ENCODE assay signal across 8 cellular contexts in the genomic region with DNA sequence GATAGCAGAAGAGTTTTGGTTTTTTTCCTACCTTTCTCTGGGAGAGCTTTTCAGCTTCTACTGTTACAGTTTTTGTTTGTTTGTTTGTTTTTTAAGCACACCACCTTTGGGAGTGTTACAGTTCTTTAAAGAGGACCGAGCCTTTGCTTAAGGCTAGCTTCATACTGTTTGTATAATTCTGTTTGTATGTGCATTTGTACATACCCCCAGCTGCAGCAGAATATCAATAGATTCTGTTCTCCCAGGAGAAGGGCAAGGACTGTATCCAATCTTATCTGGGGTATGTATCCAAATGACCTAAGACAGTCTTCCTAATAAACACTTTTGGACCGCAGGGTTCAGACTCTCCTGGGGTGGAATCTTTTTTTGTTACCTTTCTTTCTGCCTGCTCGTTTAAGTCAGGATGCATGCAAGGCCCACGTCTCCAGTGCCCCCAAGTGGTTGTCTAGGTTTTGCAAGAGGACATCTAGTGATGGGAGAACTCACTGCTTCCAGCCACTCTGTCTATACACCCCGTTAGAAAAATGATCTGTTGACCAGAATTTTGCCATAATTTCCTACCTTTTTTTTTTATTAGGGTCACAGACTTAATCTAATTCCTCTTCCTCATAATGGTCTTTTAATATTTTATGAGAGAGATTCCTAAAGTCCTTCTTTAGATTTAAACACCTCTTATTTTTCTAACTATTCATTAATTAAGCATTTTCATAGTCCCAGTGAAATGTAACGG. TPM values are rescaled to one million over a fixed set of nuclear protein-coding genes. Genes with fewer than 3 reads are reported as not detected.
DNase-seq lines count a peak whose midpoint lies in the region; ATAC-seq and TF ChIP-seq lines count a peak whose summit lies in the region.

No MANE protein-coding gene starts in this region.

- H2BK15ac ChIP-seq in neuronal stem cell (ENCODE audit: low read length) = no peak overlapping the region

- no peak overlapping the region for H2BK12ac ChIP-seq in neuronal stem cell (ENCODE audit: low read length)

- no peak overlapping the region for H2BK120ac ChIP-seq in neuronal stem cell (ENCODE audit: low read depth, low read length)

- H4K91ac ChIP-seq in neuronal stem cell (ENCODE audit: low read depth, low read length, poor library complexity) = no peak overlapping the region

- H3K4me1 Mint-ChIP-seq in CD8-positive, alpha-beta T cell (ENCODE audit: low read depth) = peaks cover 56% of the 10 kb centered on the region
- H3K4me1 Mint-ChIP-seq in activated T-cell treated with anti-CD3 and anti-CD28 coated beads, Interleukin-2, amount 50 U/mL, for 72 hours (ENCODE audit: low read depth) = peaks cover 40% of the 10 kb centered on the region

- H3K36me3 Mint-ChIP-seq in CD8-positive, alpha-beta T cell = peaks cover 7% of the 10 kb centered on the region
- H3K36me3 Mint-ChIP-seq in activated T-cell treated with anti-CD3 and anti-CD28 coated beads, Interleukin-2, amount 50 U/mL, for 72 hours (ENCODE audit: insufficient read depth in 2 of 2) = peaks cover 0 to 1% of the 10 kb centered on the region in 2 donors

- H3K4me3 Mint-ChIP-seq in CD8-positive, alpha-beta T cell = no peak overlapping the region
- no peak overlapping the region for H3K4me3 Mint-ChIP-seq in activated T-cell treated with anti-CD3 and anti-CD28 coated beads, Interleukin-2, amount 50 U/mL, for 72 hours

- H3K18ac ChIP-seq in neuronal stem cell (ENCODE audit: low read length) = no peak overlapping the region

- no peak overlapping the region for H2BK5ac ChIP-seq in neuronal stem cell (ENCODE audit: low read length)

- no peaks in the 10 kb centered on the region for H3K27me3 ChIP-seq in CD8-positive, alpha-beta T cell (ENCODE audit: insufficient read depth, low read length)
- H3K27me3 ChIP-seq in Peyer's patch (no peaks in the 10 kb centered on the region), fibroblast of lung (ENCODE audit: control insufficient read depth, insufficient read depth, low read length) (no peaks in the 10 kb centered on the region), neuronal stem cell (ENCODE audit: control insufficient read depth in 3 of 3, insufficient read depth in 3 of 3, low read depth in 1 of 3, low read length in 3 of 3) (no peaks in the 10 kb centered on the region), upper lobe of left lung (no peaks in the 10 kb centered on the region)

- intact Hi-C loops in CD8-positive, alpha-beta T cell (cut with DNase I, micrococcal nuclease) = loop anchor here (1.0 to 5.0 kb wide), 4 partner anchors 23 to 268 kb away; no protein-coding TSS in a partner anchor

- peak overlapping the region; percentile 8 for H3K27ac Mint-ChIP-seq in CD8-positive, alpha-beta T cell
- peak overlapping the region; percentile 74 for H3K27ac Mint-ChIP-seq in activated T-cell treated with anti-CD3 and anti-CD28 coated beads, Interleukin-2, amount 50 U/mL, for 72 hours

- H3K9ac ChIP-seq in fibroblast of lung (ENCODE audit: insufficient read depth, low read length) (no peak overlapping the region), neuronal stem cell (ENCODE audit: low read depth, low read length, poor library complexity) (no peak overlapping the region)

- H3K4me3 ChIP-seq in CD8-positive, alpha-beta T cell (ENCODE audit: low read depth, low read length) = no peak overlapping the region
- no peak overlapping the region for H3K4me3 ChIP-seq in Peyer's patch
- H3K4me3 ChIP-seq in fibroblast of lung (replicated peaks in 1 of 4; ENCODE audit: control extremely low read depth in 1 of 4, insufficient read depth in 1 of 4, low read depth in 3 of 4, low read length in 4 of 4) = no peak overlapping the region
- no peak overlapping the region for H3K4me3 ChIP-seq in neuronal stem cell (ENCODE audit: low read length in 2 of 2)
- no peak overlapping the region for H3K4me3 ChIP-seq in upper lobe of left lung

- H3K4ac ChIP-seq in neuronal stem cell (ENCODE audit: low read length) = no peak overlapping the region

- no peak overlapping the region for H3K27ac ChIP-seq in CD8-positive, alpha-beta T cell (ENCODE audit: low read depth, low read length)
- no peak overlapping the region for H3K27ac ChIP-seq in Peyer's patch
- H3K27ac ChIP-seq in fibroblast of lung (ENCODE audit: insufficient read depth, low read length) = no peak overlapping the region
- no peak overlapping the region for H3K27ac ChIP-seq in neuronal stem cell (replicated peaks; ENCODE audit: low read length)
- H3K27ac ChIP-seq in upper lobe of left lung = no peak overlapping the region

- TF ChIP-seq CTCF in CD8-positive, alpha-beta T cell (IDR thresholded peaks at IDR 0.05) = peak; percentile 79
- TF ChIP-seq CTCF in Peyer's patch (IDR thresholded peaks at IDR 0.05) (peak; percentile 26 to 73 (median 66)), fibroblast of lung (conservative IDR thresholded peaks at IDR 0.05 in 1 of 2, IDR thresholded peaks at IDR 0.05 in 1 of 2; ENCODE audit: low read depth in 1 of 2, low read length in 2 of 2) (peak; percentile 92 to 96), upper lobe of left lung (IDR thresholded peaks at IDR 0.05) (peak; percentile 17 to 75 (median 50))

- H3K4me1 ChIP-seq in CD8-positive, alpha-beta T cell (ENCODE audit: insufficient read depth, low read length) = peaks cover 10% of the 10 kb centered on the region
- H3K4me1 ChIP-seq in Peyer's patch (no peaks in the 10 kb centered on the region), fibroblast of lung (ENCODE audit: control insufficient read depth, extremely low read depth, insufficient read depth, low read length) (no peaks in the 10 kb centered on the region), neuronal stem cell (ENCODE audit: control insufficient read depth in 2 of 2, insufficient read depth in 1 of 2, low read depth in 1 of 2, low read length in 2 of 2) (peaks cover 0 to 3% of the 10 kb centered on the region in 2 donors), upper lobe of left lung (peaks cover 0 to 3% (median 0%) of the 10 kb centered on the region in 4 donors)

- H2AFZ ChIP-seq in fibroblast of lung (ENCODE audit: low read length) (no peak overlapping the region), neuronal stem cell (ENCODE audit: low read length) (no peak overlapping the region)

- H3K4me2 ChIP-seq in fibroblast of lung (ENCODE audit: extremely low read depth, insufficient read depth, low read length) (no peak overlapping the region), neuronal stem cell (ENCODE audit: insufficient read depth, low read length, poor library complexity, severe bottlenecking) (no peak overlapping the region)

- DNase-seq in CD8-positive, alpha-beta T cell = peak; percentile 41 to 74 (median 69)
- DNase-seq in KBM-7 (peak; percentile 77), Peyer's patch (peak in 2 of 3 donors; percentile 62 to 85), fibroblast of lung (ENCODE audit: low read depth in 2 of 2) (peak; percentile 69 to 85), neuronal stem cell (ENCODE audit: low spot score) (peak; percentile 39), upper lobe of left lung (peak in 1 of 2 donors; percentile 72)
- DNase-seq in activated T-cell treated with anti-CD3 and anti-CD28 coated beads, Interleukin-2, amount 50 U/mL, for 72 hours = peak; percentile 70 to 77

- in situ Hi-C loops in KBM-7 (cut with MboI; ENCODE audit: low pct_unique_long_range_greater_than_20kb, low sequenced_read_pairs) = no loop called here

- H2AK5ac ChIP-seq in neuronal stem cell (ENCODE audit: low read depth, low read length) = no peak overlapping the region

- ATAC-seq in CD8-positive, alpha-beta T cell = peak; percentile 98
- ATAC-seq in GM19468 (IDR thresholded peaks at IDR 0.05; ENCODE audit: extremely low read depth, unreplicated experiment) (peak; percentile 54), upper lobe of left lung (ENCODE audit: low FRiP score in 2 of 2) (peak; percentile 78 to 87)
- peak; percentile 89 to 94 for ATAC-seq in activated T-cell treated with anti-CD3 and anti-CD28 coated beads, Interleukin-2, amount 50 U/mL, for 72 hours (replicated peaks in 1 of 2)

- no peaks in the 10 kb centered on the region for H3K27me3 Mint-ChIP-seq in CD8-positive, alpha-beta T cell (ENCODE audit: low read depth)
- H3K27me3 Mint-ChIP-seq in activated T-cell treated with anti-CD3 and anti-CD28 coated beads, Interleukin-2, amount 50 U/mL, for 72 hours (ENCODE audit: low read depth) = no peaks in the 10 kb centered on the region

- no peaks in the 10 kb centered on the region for H3K9me3 ChIP-seq in CD8-positive, alpha-beta T cell (ENCODE audit: low read length)
- H3K9me3 ChIP-seq in Peyer's patch (no peaks in the 10 kb centered on the region), fibroblast of lung (ENCODE audit: control insufficient read depth, insufficient read depth, low read depth, low read length) (no peaks in the 10 kb centered on the region), neuronal stem cell (replicated peaks in 1 of 2; ENCODE audit: control insufficient read depth in 2 of 2, insufficient read depth in 1 of 2, low read depth in 1 of 2, low read length in 2 of 2) (no peaks in the 10 kb centered on the region), upper lobe of left lung (no peaks in the 10 kb centered on the region)

- no peak overlapping the region for H3K23ac ChIP-seq in neuronal stem cell (ENCODE audit: low read depth, low read length, poor library complexity)

- no peak for TF ChIP-seq EP300 in upper lobe of left lung (IDR thresholded peaks at IDR 0.05)

- no peak overlapping the region for H4K8ac ChIP-seq in neuronal stem cell (ENCODE audit: low read depth, low read length)

- TF ChIP-seq POLR2A in Peyer's patch (IDR thresholded peaks at IDR 0.05) (no peak), upper lobe of left lung (IDR thresholded peaks at IDR 0.05) (no peak)

- WGBS in neuronal stem cell (ENCODE audit: extremely low coverage in 2 of 2, insufficient read length in 2 of 2, insufficient replicate concordance in 1 of 2), 2 donors = no CpG with 5 or more reads among the region's 6 CpGs
- WGBS in upper lobe of left lung, 2 donors = 21 to 24% methylated on average over 6 of the region's 6 CpGs

- POLR2A ChIA-PET in CD8-positive, alpha-beta T cell (lab: Charles Lee) = no interaction called here

- no peaks in the 10 kb centered on the region for H3K79me1 ChIP-seq in neuronal stem cell (ENCODE audit: low read depth, low read length)

- CTCF ChIA-PET in CD8-positive, alpha-beta T cell (lab: Charles Lee) = interaction anchor here (0.5 to 1.3 kb wide), 8 partner anchors 8 to 268 kb away, joined by 3 to 17 read pairs (median 4); no protein-coding TSS in a partner anchor

- H3K9me3 Mint-ChIP-seq in CD8-positive, alpha-beta T cell = no peaks in the 10 kb centered on the region
- no peaks in the 10 kb centered on the region for H3K9me3 Mint-ChIP-seq in activated T-cell treated with anti-CD3 and anti-CD28 coated beads, Interleukin-2, amount 50 U/mL, for 72 hours

- H3K79me2 ChIP-seq in fibroblast of lung (ENCODE audit: control insufficient read depth, insufficient read depth, low read length) = peaks cover 17% of the 10 kb centered on the region

- H4K20me1 ChIP-seq in fibroblast of lung (ENCODE audit: control insufficient read depth, extremely low read depth, insufficient read depth, low read length) = no peaks in the 10 kb centered on the region

- no peak overlapping the region for H3K14ac ChIP-seq in neuronal stem cell (ENCODE audit: low read length)

- H3K36me3 ChIP-seq in CD8-positive, alpha-beta T cell (ENCODE audit: insufficient read depth, low read length) = no peaks in the 10 kb centered on the region
- H3K36me3 ChIP-seq in Peyer's patch = no peaks in the 10 kb centered on the region
- no peaks in the 10 kb centered on the region for H3K36me3 ChIP-seq in fibroblast of lung (ENCODE audit: control insufficient read depth, insufficient read depth, low read length)
- no peaks in the 10 kb centered on the region for H3K36me3 ChIP-seq in neuronal stem cell (replicated peaks in 1 of 2; ENCODE audit: control insufficient read depth in 2 of 2, insufficient read depth in 2 of 2, low read length in 2 of 2)
- H3K36me3 ChIP-seq in upper lobe of left lung = no peaks in the 10 kb centered on the region

RNA-seq across cellular contexts. Expression of a gene that starts 23.9 kb away (rescaled TPM):
- 10 to 100 TPM; 31.9 to 34.9 TPM for total RNA-seq in CD8-positive, alpha-beta T cell
- total RNA-seq in Peyer's patch = 10 to 100 TPM; 11.2 to 27.2 (median 16.5) TPM
- total RNA-seq in activated T-cell treated with anti-CD3 and anti-CD28 coated beads, Interleukin-2, amount 50 U/mL, for 72 hours = 10 to 100 TPM; 22.1 to 25.1 TPM
- total RNA-seq in fibroblast of lung = 12.6 and 15.5 TPM in 2 replicates
- 7.3 and 11.3 TPM in 2 replicates for polyA plus RNA-seq in fibroblast of lung
- 6.4 and 9.0 TPM in 2 replicates for polyA plus RNA-seq in fibroblast of lung (2012)
- polyA minus RNA-seq in fibroblast of lung (ENCODE audit: low replicate concordance) = 27.9 and 33.2 TPM in 2 replicates
- 14.3 TPM for polyA plus RNA-seq in neuronal stem cell (2013, experiment 1 of 2)
- 14.5 TPM for polyA plus RNA-seq in neuronal stem cell (2013, experiment 2 of 2)
- 10 to 100 TPM; 12.7 to 27.2 (median 19.1) TPM for total RNA-seq in upper lobe of left lung
